In the genomic region with DNA sequence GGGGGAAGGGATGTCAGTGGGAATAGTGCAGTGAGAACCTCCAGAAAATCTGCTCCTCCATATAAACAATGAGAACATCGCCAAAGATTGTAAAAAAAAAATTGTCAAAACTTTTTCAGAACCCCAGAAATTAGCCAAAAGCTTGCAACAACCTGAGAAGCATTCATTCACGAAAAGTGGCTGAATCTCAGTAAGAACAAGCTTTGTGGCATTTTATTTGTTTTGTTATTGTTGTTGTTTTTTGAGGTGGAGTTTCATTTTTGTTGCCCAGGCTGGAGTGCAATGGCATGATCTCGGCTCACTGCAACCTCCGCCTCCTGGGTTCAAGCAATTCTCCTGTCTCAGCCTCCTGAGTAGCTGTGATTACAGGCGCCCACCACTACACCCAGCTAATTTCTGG, we compare ENCODE assay signal across 7 cellular contexts.
DNase-seq lines count a peak whose midpoint lies in the region; ATAC-seq, FAIRE-seq and TF ChIP-seq lines count a peak whose summit lies in the region.
"Not testable (repeated sequence)": the region's sequence is repeated elsewhere in the genome, so short reads cannot be mapped to it uniquely, and the experiment has no call there.

No MANE protein-coding gene starts in this region.

- H3K4me3 ChIP-seq in HEK293 (ENCODE audit: low read depth, low read length); body of pancreas; pancreas; vagina: not testable (repeated sequence)
- peak overlapping the region; percentile 23 for H3K4me3 ChIP-seq in iPS-20b (ENCODE audit: low read length)

- peaks cover 86% of the 10 kb centered on the region for H3K4me1 Mint-ChIP-seq in activated T-cell treated with anti-CD3 and anti-CD28 coated beads, Interleukin-2, amount 50 U/mL, for 72 hours (ENCODE audit: low read depth)
- H3K4me1 Mint-ChIP-seq in stimulated activated naive CD8-positive, alpha-beta T cell treated with anti-CD3 and anti-CD28 coated beads, Interleukin-15, Interleukin-2, amounts not matched to agents 100 ng/mL and 50 ng/mL, for 24 hours (ENCODE audit: low read depth): peaks cover 76% of the 10 kb centered on the region

- not testable (repeated sequence) for FAIRE-seq in pancreas (lab: Jason Lieb, UNC)

- H3K27me3 ChIP-seq in body of pancreas, pancreas, vagina: not testable (repeated sequence)
- H3K27me3 ChIP-seq in iPS-20b (ENCODE audit: insufficient read depth, low read length): peaks cover 19% of the 10 kb centered on the region

- CTCF ChIA-PET in HEK293 (lab: Yijun Ruan, JAX): interaction anchor here (0.6 to 1.5 kb wide), 3 partner anchors 11 to 284 kb away, joined by 3 read pairs; no protein-coding TSS in a partner anchor

- ATAC-seq in activated T-cell treated with anti-CD3 and anti-CD28 coated beads, Interleukin-2, amount 50 U/mL, for 72 hours (replicated peaks in 1 of 2); body of pancreas; pancreas: not testable (repeated sequence)

- TF ChIP-seq CTCF in HEK293 (tag by site-specific recombination; IDR thresholded peaks at IDR 0.05); body of pancreas (IDR thresholded peaks at IDR 0.05); pancreas (IDR thresholded peaks at IDR 0.05); vagina (IDR thresholded peaks at IDR 0.05): not testable (repeated sequence)

- not testable (repeated sequence) for TF ChIP-seq POLR2A in body of pancreas (IDR thresholded peaks at IDR 0.05); vagina (IDR thresholded peaks at IDR 0.05)

- H3K27me3 Mint-ChIP-seq in activated T-cell treated with anti-CD3 and anti-CD28 coated beads, Interleukin-2, amount 50 U/mL, for 72 hours (ENCODE audit: low read depth); stimulated activated naive CD8-positive, alpha-beta T cell treated with anti-CD3 and anti-CD28 coated beads, Interleukin-15, Interleukin-2, amounts not matched to agents 100 ng/mL and 50 ng/mL, for 24 hours: not testable (repeated sequence)

- peaks cover 19% of the 10 kb centered on the region in 2 donors for H3K9me3 Mint-ChIP-seq in activated T-cell treated with anti-CD3 and anti-CD28 coated beads, Interleukin-2, amount 50 U/mL, for 72 hours
- H3K9me3 Mint-ChIP-seq in stimulated activated naive CD8-positive, alpha-beta T cell treated with anti-CD3 and anti-CD28 coated beads, Interleukin-15, Interleukin-2, amounts not matched to agents 100 ng/mL and 50 ng/mL, for 24 hours: peaks cover 13% of the 10 kb centered on the region

- H3K9ac ChIP-seq in iPS-20b (ENCODE audit: low read depth, low read length): not testable (repeated sequence)

- not testable (repeated sequence) for H3K4me3 Mint-ChIP-seq in activated T-cell treated with anti-CD3 and anti-CD28 coated beads, Interleukin-2, amount 50 U/mL, for 72 hours; stimulated activated naive CD8-positive, alpha-beta T cell treated with anti-CD3 and anti-CD28 coated beads, Interleukin-15, Interleukin-2, amounts not matched to agents 100 ng/mL and 50 ng/mL, for 24 hours

- H3K4me1 ChIP-seq in HEK293 (ENCODE audit: control insufficient read depth, insufficient read depth, low read length); iPS-20b (ENCODE audit: insufficient read depth, low read length): not testable (repeated sequence)
- peaks cover 62% of the 10 kb centered on the region for H3K4me1 ChIP-seq in body of pancreas
- peaks cover 34 to 53% (median 41%) of the 10 kb centered on the region in 3 donors for H3K4me1 ChIP-seq in pancreas
- H3K4me1 ChIP-seq in vagina: peaks cover 53% of the 10 kb centered on the region

- H3K9me3 ChIP-seq in HEK293 (ENCODE audit: control insufficient read depth, insufficient read depth, low read depth, low read length); body of pancreas; iPS-20b (ENCODE audit: insufficient read depth, low read depth, low read length); pancreas; vagina: not testable (repeated sequence)

- H3K27ac ChIP-seq in HEK293 (ENCODE audit: extremely low read depth, low read depth, low read length); iPS-20b (ENCODE audit: low read length): not testable (repeated sequence)
- peak overlapping the region in 3 of 4 donors; percentile 99 to 100 (median 99) for H3K27ac ChIP-seq in body of pancreas
- peak overlapping the region in 3 of 4 donors; percentile 53 to 100 (median 99) for H3K27ac ChIP-seq in pancreas
- H3K27ac ChIP-seq in vagina: peak overlapping the region; percentile 95

- peaks cover 31 to 49% of the 10 kb centered on the region in 2 donors for H3K36me3 Mint-ChIP-seq in activated T-cell treated with anti-CD3 and anti-CD28 coated beads, Interleukin-2, amount 50 U/mL, for 72 hours (ENCODE audit: insufficient read depth in 2 of 2)
- peaks cover 38% of the 10 kb centered on the region for H3K36me3 Mint-ChIP-seq in stimulated activated naive CD8-positive, alpha-beta T cell treated with anti-CD3 and anti-CD28 coated beads, Interleukin-15, Interleukin-2, amounts not matched to agents 100 ng/mL and 50 ng/mL, for 24 hours (ENCODE audit: low read depth)

- POLR2A ChIA-PET in HEK293 (lab: Yijun Ruan, JAX): not testable (repeated sequence)

- WGBS in body of pancreas, 2 donors: 94 to 95% methylated on average over 5 of the region's 5 CpGs
- WGBS in pancreas, 2 donors: 95 to 96% methylated on average over 5 of the region's 5 CpGs

- H3K36me3 ChIP-seq in HEK293 (ENCODE audit: control insufficient read depth in 2 of 2, insufficient read depth in 1 of 2, low read length in 2 of 2); body of pancreas (replicated peaks in 1 of 2; ENCODE audit: insufficient read depth in 1 of 2, low read depth in 2 of 2); iPS-20b (ENCODE audit: insufficient read depth, low read depth, low read length); pancreas; vagina: not testable (repeated sequence)

- intact Hi-C loops in body of pancreas (cut with DNase I): not testable (repeated sequence)
- intact Hi-C loops in pancreas (cut with DNase I): loop anchor here in 1 of 3 donors (10.0 kb wide), 1 partner anchor 226 kb away; a partner anchor contains a TSS
- intact Hi-C loops in vagina (cut with DNase I): loop anchor here (10.0 kb wide), 1 partner anchor 94 kb away; no protein-coding TSS in a partner anchor

- DNase-seq in activated T-cell treated with anti-CD3 and anti-CD28 coated beads, Interleukin-2, amount 50 U/mL, for 72 hours; body of pancreas; pancreas; vagina (ENCODE audit: extremely low spot score in 2 of 2): not testable (repeated sequence)

- H3K27ac Mint-ChIP-seq in activated T-cell treated with anti-CD3 and anti-CD28 coated beads, Interleukin-2, amount 50 U/mL, for 72 hours: peak overlapping the region; percentile 83
- H3K27ac Mint-ChIP-seq in stimulated activated naive CD8-positive, alpha-beta T cell treated with anti-CD3 and anti-CD28 coated beads, Interleukin-15, Interleukin-2, amounts not matched to agents 100 ng/mL and 50 ng/mL, for 24 hours: peak overlapping the region; percentile 5

TF ChIP-seq in HEK293, 187 proteins besides CTCF, POLR2A, EP300 and RAD21:
- peak; percentile 93 for TF ChIP-seq ZNF677 (tag by site-specific recombination; IDR thresholded peaks at IDR 0.05)
TF ChIP-seq in HEK293: peak in this region for 1; not testable (repeated sequence) for 186.
